ENCODE assay signal across 19 cellular contexts in genomic region chr13:34038326-34039068, GRCh38.
DNase-seq lines count a peak whose midpoint lies in the region; ATAC-seq and TF ChIP-seq lines count a peak whose summit lies in the region.
"Had no signal": no experiment of that assay in that cellular context is flagged by ENCODE, and none has a peak within 500 bp of the region (broad histone marks: within the 10 kb centered on the region; RNA-seq: fewer than 3 reads in every experiment).

No MANE protein-coding gene starts in this region.

- H3K4me3 ChIP-seq in OCI-LY1 (ENCODE audit: low read depth, low read length, poor library complexity, severe bottlenecking): peak overlapping the region; percentile 24
- H3K4me3 ChIP-seq: SJSA1, upper lobe of left lung had no signal

- no peak for DNase-seq in sciatic nerve (ENCODE audit: low spot score)
- no peak for DNase-seq in left colon
- no peak for DNase-seq in HCEC 1CT
- no peak for DNase-seq in retina
- DNase-seq: activated CD4-positive, alpha-beta T cell treated with anti-CD3 and anti-CD28 coated beads for 48 hours; activated gamma-delta T cell; cerebellar nuclear complex; endodermal cell; kidney; NCI-H2081 treated with DMSO at 0.1 percent for 48 hours; NCI-H510A treated with DMSO at 0.1 percent for 48 hours; stimulated activated naive B cell treated with anti-CD40 and anti-IgM and Interleukin-4, amounts not matched to agents 10 μg/mL and 1 μg/mL and 100 μg/mL, for 72 hours; T1000; upper lobe of left lung had no signal

- no peaks in the 10 kb centered on the region for H3K9me3 ChIP-seq in OCI-LY1 (ENCODE audit: low read length)
- H3K9me3 ChIP-seq: SJSA1, upper lobe of left lung had no signal

- ATAC-seq in GM19035 (IDR thresholded peaks at IDR 0.05; ENCODE audit: unreplicated experiment) (peak; percentile 47), HG02870 (IDR thresholded peaks at IDR 0.05; ENCODE audit: unreplicated experiment) (peak; percentile 56), sciatic nerve (peak; percentile 56), HG03135 (IDR thresholded peaks at IDR 0.05; ENCODE audit: unreplicated experiment) (no peak), left colon (no peak)
- ATAC-seq: stimulated activated naive B cell treated with anti-CD40 and anti-IgM and Interleukin-4, amounts not matched to agents 10 μg/mL and 1 μg/mL and 100 μg/mL, for 72 hours had no signal

- peak overlapping the region; percentile 74 for H3K27ac ChIP-seq in OCI-LY1 (ENCODE audit: low read depth, low read length, poor library complexity, severe bottlenecking)
- H3K27ac ChIP-seq: upper lobe of left lung had no signal

- H2AFZ ChIP-seq in OCI-LY1 (ENCODE audit: low read length): peak overlapping the region; percentile 41; the same call in 1 of the 2 replicates

- H3K9ac ChIP-seq in OCI-LY1 (ENCODE audit: low read length): peak overlapping the region; percentile 46; the same call in 1 of the 2 replicates

- no peaks in the 10 kb centered on the region for H3K79me2 ChIP-seq in OCI-LY1 (ENCODE audit: insufficient read depth, low read length)

- H3K27me3 ChIP-seq in OCI-LY1 (ENCODE audit: insufficient read depth, low read length): no peaks in the 10 kb centered on the region
- H3K27me3 ChIP-seq: SJSA1, upper lobe of left lung had no signal

- intact Hi-C loops in sciatic nerve (cut with DNase I) (no loop called here), left colon (cut with DNase I, micrococcal nuclease) (no loop called here)

- no peak for TF ChIP-seq CTCF in OCI-LY1 (IDR thresholded peaks at IDR 0.05; ENCODE audit: low read length)

- no peaks in the 10 kb centered on the region for H4K20me1 ChIP-seq in OCI-LY1 (ENCODE audit: insufficient read depth, low read length)

- H3K9me2 ChIP-seq in OCI-LY1 (ENCODE audit: low read depth, low read length): no peaks in the 10 kb centered on the region

- H3F3A ChIP-seq in OCI-LY1 (ENCODE audit: insufficient read depth, low read length): no peaks in the 10 kb centered on the region

- peak overlapping the region; percentile 53 for H3K4me2 ChIP-seq in OCI-LY1 (ENCODE audit: low read length)

- H3K4me1 ChIP-seq in OCI-LY1 (ENCODE audit: insufficient read depth, low read length, severe bottlenecking): peaks cover 36% of the 10 kb centered on the region
- H3K4me1 ChIP-seq: upper lobe of left lung had no signal

- no peaks in the 10 kb centered on the region; the same call in 1 of the 2 replicates for H3K36me3 ChIP-seq in OCI-LY1 (ENCODE audit: insufficient read depth, low read length)
- H3K36me3 ChIP-seq: SJSA1, upper lobe of left lung had no signal

Comparison
In these comparisons a context has a peak if more than half of its experiments do, and no peak if none do; other contexts are left out.
1. ATAC-seq: peak in GM19035 (single experiment), HG02870 (single experiment) and sciatic nerve (single experiment); none in HG03135 (single experiment) and left colon (single experiment).